ENCODE assay signal across 26 cellular contexts in genomic region chr21:45504516-45505415, GRCh38. TPM values are rescaled to one million over a fixed set of nuclear protein-coding genes. Genes with fewer than 3 reads are reported as not detected.
A peak's percentile ranks its signal among the peaks of the same experiment; 100 is the strongest.
DNase-seq lines count a peak whose midpoint lies in the region; ATAC-seq and TF ChIP-seq lines count a peak whose summit lies in the region.
"Had no signal": no experiment of that assay in that cellular context is flagged by ENCODE, and none has a peak within 500 bp of the region (broad histone marks: within the 10 kb centered on the region; RNA-seq: fewer than 3 reads in every experiment).

No MANE protein-coding gene starts in this region.

- H3K4me1 ChIP-seq in lower lobe of right lung = no peaks in the 10 kb centered on the region
- H3K4me1 ChIP-seq: esophagus muscularis mucosa, tibial artery had no signal

- H3K27ac ChIP-seq in lower lobe of right lung = no peak overlapping the region
- H3K27ac ChIP-seq: 22Rv1, esophagus muscularis mucosa, hepatocyte, PC-9, tibial artery had no signal

- no peak overlapping the region for H3K4me3 ChIP-seq in lower lobe of right lung
- H3K4me3 ChIP-seq: esophagus muscularis mucosa, hepatocyte, PC-9, tibial artery had no signal

- H3K27ac Mint-ChIP-seq in type B pancreatic cell = no peak overlapping the region
- H3K27ac Mint-ChIP-seq: activated CD4-positive, alpha-beta memory T cell treated with anti-CD3 and anti-CD28 coated beads, Interleukin-2, amount 10 ng/mL, durations not matched to agents 7 days and 5 days; effector memory CD8-positive, alpha-beta T cell had no signal

- peaks cover 10% of the 10 kb centered on the region for H3K36me3 Mint-ChIP-seq in type B pancreatic cell

- no peak for TF ChIP-seq CTCF in lower lobe of right lung (IDR thresholded peaks at IDR 0.05)
- TF ChIP-seq CTCF in type B pancreatic cell (conservative IDR thresholded peaks at IDR 0.05) = no peak

- no peak overlapping the region for H3K4me3 Mint-ChIP-seq in type B pancreatic cell
- H3K4me3 Mint-ChIP-seq: activated CD4-positive, alpha-beta memory T cell treated with anti-CD3 and anti-CD28 coated beads, Interleukin-2, amount 10 ng/mL, durations not matched to agents 7 days and 5 days; brain; effector memory CD8-positive, alpha-beta T cell had no signal

- H3K4me1 Mint-ChIP-seq in type B pancreatic cell (ENCODE audit: unreplicated experiment) = peaks cover 4% of the 10 kb centered on the region

- H3K27me3 Mint-ChIP-seq in type B pancreatic cell = no peaks in the 10 kb centered on the region
- H3K27me3 Mint-ChIP-seq: activated CD4-positive, alpha-beta memory T cell treated with anti-CD3 and anti-CD28 coated beads, Interleukin-2, amount 10 ng/mL, durations not matched to agents 7 days and 5 days; effector memory CD8-positive, alpha-beta T cell had no signal

- no peaks in the 10 kb centered on the region for H3K27me3 ChIP-seq in lower lobe of right lung (ENCODE audit: low read depth)
- H3K27me3 ChIP-seq: hepatocyte, tibial artery had no signal

- peaks cover 4% of the 10 kb centered on the region for H3K36me3 ChIP-seq in lower lobe of right lung

- DNase-seq in activated CD8-positive, alpha-beta memory T cell treated with anti-CD3 and anti-CD28 coated beads, Interleukin-2, amount 50 U/mL, for 4 hours = peak; percentile 9
- no peak for DNase-seq in activated CD8-positive, alpha-beta memory T cell treated with anti-CD3 and anti-CD28 coated beads for 24 hours
- peak; percentile 68 for DNase-seq in cardiac septum (ENCODE audit: low spot score)
- peak; percentile 41 for DNase-seq in lower lobe of right lung
- peak; percentile 65 for DNase-seq in type B pancreatic cell (ENCODE audit: extremely low spot score, unreplicated experiment)
- no peak for DNase-seq in NCI-H2029 (lab: John Stamatoyannopoulos, UW)
- DNase-seq in 8988T = no peak
- DNase-seq: activated CD4-positive, alpha-beta memory T cell treated with anti-CD3 and anti-CD28 coated beads, Interleukin-2, amount 10 ng/mL, durations not matched to agents 7 days and 5 days; activated CD4-positive, CD25-positive, alpha-beta regulatory T cell; activated gamma-delta T cell; effector memory CD8-positive, alpha-beta T cell; foreskin melanocyte; Kasumi-1; NCI-H2171; NCI-H510A treated with DMSO at 0.1 percent for 48 hours; NK-92 treated with Interleukin-12 subunit alpha and Interleukin-12 subunit beta, amount 100 ng/mL, for 24 hours; PC-9; SIG-M5; stimulated activated CD4-positive, alpha-beta T cell treated with anti-CD3 and anti-CD28 coated beads, Interleukin-4, amount 100 ng/mL, for 24 hours; stimulated activated naive CD4-positive, alpha-beta T cell treated with Interleukin-2 at 50 U/mL for 16 hours had no signal

- H3K9me3 Mint-ChIP-seq in type B pancreatic cell = no peaks in the 10 kb centered on the region
- H3K9me3 Mint-ChIP-seq: effector memory CD8-positive, alpha-beta T cell had no signal

- intact Hi-C loops in cardiac septum (cut with DNase I) (no loop called here), lower lobe of right lung (cut with DNase I) (no loop called here)

- H3K9me3 ChIP-seq in lower lobe of right lung = no peaks in the 10 kb centered on the region
- H3K9me3 ChIP-seq: esophagus muscularis mucosa, tibial artery had no signal

- ATAC-seq in lower lobe of right lung (peak; percentile 2), HG03097 (IDR thresholded peaks at IDR 0.05; ENCODE audit: low FRiP score, unreplicated experiment) (no peak)
- ATAC-seq: effector memory CD8-positive, alpha-beta T cell had no signal

RNA-seq across cellular contexts. Expression of gene SLC19A1, which starts 37.5 kb away (rescaled TPM):
- total RNA-seq in cardiac septum = 2.7 TPM
- 50.7 TPM for total RNA-seq in lower lobe of right lung
- total RNA-seq in type B pancreatic cell (ENCODE audit: low replicate concordance) = 10.6 and 28.2 TPM in 2 replicates

Comparison
In these comparisons a context has a peak if more than half of its experiments do, and no peak if none do; other contexts are left out.
1. DNase-seq: peak in activated CD8-positive, alpha-beta memory T cell treated with anti-CD3 and anti-CD28 coated beads, Interleukin-2, amount 50 U/mL, for 4 hours (single experiment), cardiac septum (single experiment), lower lobe of right lung (single experiment) and type B pancreatic cell (single experiment); none in activated CD8-positive, alpha-beta memory T cell treated with anti-CD3 and anti-CD28 coated beads for 24 hours (single experiment), NCI-H2029 (single experiment) and 8988T (single experiment).